ENCODE assay signal across 8 cellular contexts in the genomic region with DNA sequence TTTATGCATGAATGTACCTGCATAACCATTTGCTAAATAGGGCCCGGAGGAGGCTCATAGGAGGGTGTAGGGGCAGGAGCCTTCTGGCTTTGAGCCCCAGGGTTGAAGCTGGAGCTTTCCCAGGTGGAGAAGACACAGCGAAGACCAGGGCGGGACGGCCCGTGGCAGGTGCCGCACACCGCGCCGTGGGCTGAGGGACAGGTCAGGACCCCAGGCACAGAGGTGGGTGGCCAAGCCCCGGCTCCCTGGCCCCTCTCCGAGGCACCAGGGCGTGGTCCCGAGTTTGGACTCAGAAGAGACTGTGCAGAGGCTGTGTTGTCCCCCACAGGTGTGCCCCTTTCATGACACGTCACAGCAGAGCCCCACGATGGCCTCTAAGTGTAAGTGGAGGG. TPM values are rescaled to one million over a fixed set of nuclear protein-coding genes. Genes with fewer than 3 reads are reported as not detected.
DNase-seq lines count a peak whose midpoint lies in the region; ATAC-seq, FAIRE-seq and TF ChIP-seq lines count a peak whose summit lies in the region.

No MANE protein-coding gene starts in this region.

- peak overlapping the region; percentile 79 for H2AFZ ChIP-seq in K562 (ENCODE audit: low read depth, low read length)

- H3K27ac Mint-ChIP-seq in CD4-positive, alpha-beta memory T cell: peak overlapping the region in 6 of 7 donors; percentile 15 to 83 (median 55)
- no peak overlapping the region for H3K27ac Mint-ChIP-seq in nephron

- H3K9me1 ChIP-seq in K562 (ENCODE audit: control insufficient read depth, insufficient read depth, low read length): no peaks in the 10 kb centered on the region

- no peak for TF ChIP-seq RAD21 in K562 (CRISPR knock-in tag; conservative IDR thresholded peaks at IDR 0.05 in 1 of 2, IDR thresholded peaks at IDR 0.05 in 1 of 2)

- no peak for FAIRE-seq in K562 (lab: Jason Lieb, UNC)

- no peaks in the 10 kb centered on the region for H3K9me3 ChIP-seq in CD4-positive, alpha-beta memory T cell (ENCODE audit: control insufficient read depth in 1 of 2, low read length in 2 of 2)
- H3K9me3 ChIP-seq in K562 (replicated peaks; ENCODE audit: control insufficient read depth, insufficient read depth, low read depth, low read length): no peaks in the 10 kb centered on the region
- no peaks in the 10 kb centered on the region for H3K9me3 ChIP-seq in BE2C

- POLR2A ChIA-PET in CD4-positive, alpha-beta memory T cell (lab: Charles Lee; ENCODE audit: partially characterized antibody): no interaction called here
- POLR2A ChIA-PET in K562 (lab: Yijun Ruan, JAX): interaction anchor here (0.5 to 0.7 kb wide), 2 partner anchors 36 to 42 kb away, joined by 3 read pairs; no protein-coding TSS in a partner anchor

- H3K79me2 ChIP-seq in K562 (ENCODE audit: control insufficient read depth, insufficient read depth, low read length): no peaks in the 10 kb centered on the region

- no peaks in the 10 kb centered on the region for H3K27me3 ChIP-seq in CD4-positive, alpha-beta memory T cell (ENCODE audit: insufficient read depth, low read length)
- H3K27me3 ChIP-seq in K562 (ENCODE audit: control insufficient read depth in 2 of 2, insufficient read depth in 2 of 2, low read length in 2 of 2) (no peaks in the 10 kb centered on the region), BE2C (peaks cover 4% of the 10 kb centered on the region; the same call in 1 of the 2 replicates)

- peaks cover 4 to 32% (median 11%) of the 10 kb centered on the region in 4 donors for H3K4me1 Mint-ChIP-seq in CD4-positive, alpha-beta memory T cell
- H3K4me1 Mint-ChIP-seq in nephron: no peaks in the 10 kb centered on the region

- H3K9me3 Mint-ChIP-seq in CD4-positive, alpha-beta memory T cell: no peaks in the 10 kb centered on the region
- H3K9me3 Mint-ChIP-seq in nephron: no peaks in the 10 kb centered on the region

- ATAC-seq in HG02884 (IDR thresholded peaks at IDR 0.05; ENCODE audit: unreplicated experiment) (peak; percentile 19), K562 (peak; percentile 15)

- H3K4me1 ChIP-seq in CD4-positive, alpha-beta memory T cell (ENCODE audit: insufficient read depth, low read length): peaks cover 26% of the 10 kb centered on the region
- peaks cover 8 to 74% of the 10 kb centered on the region in 2 experiments; a peak in 4 of 5 replicates for H3K4me1 ChIP-seq in K562 (replicated peaks in 1 of 2; ENCODE audit: control insufficient read depth in 2 of 2, insufficient read depth in 2 of 2, low read length in 2 of 2)
- no peaks in the 10 kb centered on the region; the same call in 1 of the 2 replicates for H3K4me1 ChIP-seq in BE2C

- CTCF ChIA-PET in CD4-positive, alpha-beta memory T cell (lab: Charles Lee; ENCODE audit: partially characterized antibody): interaction anchor here (0.6 to 2.5 kb wide), 9 partner anchors 62 to 182 kb away, joined by 3 to 21 read pairs (median 4); no protein-coding TSS in a partner anchor
- CTCF ChIA-PET in K562 (lab: Yijun Ruan, JAX; ENCODE audit: low intra/inter-chr PET ratio): interaction anchor here (1.0 to 2.8 kb wide), 4 partner anchors 66 to 230 kb away, joined by 3 to 22 read pairs (median 10); no protein-coding TSS in a partner anchor

- TF ChIP-seq CTCF in K562 (IDR thresholded peaks at IDR 0.05 in 2 of 3, conservative IDR thresholded peaks at IDR 0.05 in 1 of 3; ENCODE audit: insufficient read depth in 2 of 3, low read depth in 1 of 3, low read length in 3 of 3) (no peak; a peak in 1 of 6 replicates), nephron (IDR thresholded peaks at IDR 0.05; ENCODE audit: unreplicated experiment in 3 of 3) (peak in 2 of 3 experiments; percentile 11 to 37), BE2C (IDR thresholded peaks at IDR 0.05; ENCODE audit: low read depth, low read length) (no peak)

- no peaks in the 10 kb centered on the region for H3K36me3 Mint-ChIP-seq in CD4-positive, alpha-beta memory T cell
- H3K36me3 Mint-ChIP-seq in nephron (ENCODE audit: low read depth): no peaks in the 10 kb centered on the region

- DNase-seq in CD4-positive, alpha-beta memory T cell: no peak
- no peak for DNase-seq in K562 (ENCODE audit: extremely low read depth in 1 of 4, low spot score in 3 of 4)
- no peak for DNase-seq in activated CD4-positive, alpha-beta T cell treated with anti-CD3 and anti-CD28 coated beads for 4 hours
- DNase-seq in OCI-M1 (lab: John Stamatoyannopoulos, UW): no peak
- DNase-seq in BE2C: no peak
- DNase-seq in mesenteric fat pad (ENCODE audit: low spot score): no peak

- H3K9ac ChIP-seq in K562 (ENCODE audit: insufficient read depth in 1 of 2, low read depth in 2 of 2, low read length in 2 of 2): no peak overlapping the region

- TF ChIP-seq POLR2A in K562 (conservative IDR thresholded peaks at IDR 0.05): no peak

- no peak overlapping the region for H3K4me3 Mint-ChIP-seq in CD4-positive, alpha-beta memory T cell
- H3K4me3 Mint-ChIP-seq in nephron: peak overlapping the region in 1 of 3 experiments; percentile 45

- H3K27ac ChIP-seq in CD4-positive, alpha-beta memory T cell (ENCODE audit: low read depth, low read length): no peak overlapping the region
- no peak overlapping the region; the same call in 2 of the 3 replicates for H3K27ac ChIP-seq in K562 (ENCODE audit: extremely low read depth, low read depth, low read length)

- H3K4me3 ChIP-seq in CD4-positive, alpha-beta memory T cell (ENCODE audit: low read length in 2 of 2): no peak overlapping the region
- H3K4me3 ChIP-seq in K562: no peak overlapping the region
- H3K4me3 ChIP-seq in BE2C (ENCODE audit: low read depth, low read length): no peak overlapping the region; the same call in 1 of the 2 replicates

- WGBS in K562 (ENCODE audit: insufficient coverage, low coverage, missing lambda C conversion rate): 23% methylated on average over 5 of the region's 15 CpGs

- intact Hi-C loops in CD4-positive, alpha-beta memory T cell (cut with micrococcal nuclease): loop anchor here (1.0 to 5.0 kb wide), 6 partner anchors 65 to 551 kb away; a partner anchor contains a TSS
- intact Hi-C loops in K562 (cut with micrococcal nuclease): loop anchor here (1.0 to 2.0 kb wide), 2 partner anchors 65 to 230 kb away; no protein-coding TSS in a partner anchor

- H3K36me3 ChIP-seq in CD4-positive, alpha-beta memory T cell (ENCODE audit: insufficient read depth, low read length): no peaks in the 10 kb centered on the region
- H3K36me3 ChIP-seq in K562 (ENCODE audit: control insufficient read depth, insufficient read depth, low read length) (no peaks in the 10 kb centered on the region), BE2C (no peaks in the 10 kb centered on the region)

- no peaks in the 10 kb centered on the region for H4K20me1 ChIP-seq in K562 (replicated peaks; ENCODE audit: control insufficient read depth, insufficient read depth, low read length)

- no peaks in the 10 kb centered on the region for H3K27me3 Mint-ChIP-seq in CD4-positive, alpha-beta memory T cell
- peaks cover 13% of the 10 kb centered on the region for H3K27me3 Mint-ChIP-seq in nephron (ENCODE audit: low read depth)

- no peak for TF ChIP-seq EP300 in K562 (IDR thresholded peaks at IDR 0.05; ENCODE audit: low read length)

- no peak overlapping the region; the same call in 1 of the 2 replicates for H3K4me2 ChIP-seq in K562 (ENCODE audit: insufficient read depth, low read length)

- BruUV-seq in K562 (replicated peaks; lab: Mats Ljungman, UMichigan): no TSS peak

- in situ Hi-C loops in K562 (cut with MboI): loop anchor here (5.0 to 10.0 kb wide), 3 partner anchors 61 to 231 kb away; no protein-coding TSS in a partner anchor

TF ChIP-seq in K562, 482 proteins besides CTCF, POLR2A, EP300 and RAD21:
- TF ChIP-seq GABPA (tag; conservative IDR thresholded peaks at IDR 0.05; ENCODE audit: low read depth) (peak; percentile 15; the same call in 1 of the 2 replicates), L3MBTL2 (IDR thresholded peaks at IDR 0.05) (peak; percentile 5; the same call in 1 of the 2 replicates), TRIM28 (IDR thresholded peaks at IDR 0.05) (no peak)

RNA-seq across cellular contexts. Expression of a gene that starts 56.5 kb away (rescaled TPM):
- total RNA-seq in CD4-positive, alpha-beta memory T cell: 1 to 10 TPM; 9.4 to 9.9 TPM
- 1 to 10 TPM in 1 of 2 donors, under 1 TPM in 1; 0.92 to 3.2 TPM for polyA plus RNA-seq in CD4-positive, alpha-beta memory T cell
- total RNA-seq in K562 (2011; cell fraction: chromatin; rRNA removed; ENCODE audit: low replicate concordance): 1.1 and 5.8 TPM in 2 replicates
- total RNA-seq in K562 (2011; cell fraction: nucleolus; rRNA removed): 5.5 and 6.5 TPM in 2 replicates
- 3.1 and 3.2 TPM in 2 replicates for total RNA-seq in K562 (2011; cell fraction: nucleoplasm; rRNA removed)
- total RNA-seq in K562 (2014; rRNA removed) (7.5 and 10.4 TPM in 2 replicates), K562 (2014; rRNA removed; fragmentation: Illumina TruSeq; extraction: Trizol) (0.64 and 0.80 TPM in 2 replicates), K562 (2015; rRNA removed; fragmentation: Illumina TruSeq; extraction: Trizol) (2.0 and 2.7 TPM in 2 replicates), K562 (2021) (9.2 and 9.8 TPM in 2 replicates), mesenteric fat pad (30.4 TPM)
- polyA plus RNA-seq in K562 (2011; rRNA removed) (1.2 and 1.7 TPM in 2 replicates), K562 (2014; fragmentation: Illumina TruSeq; extraction: Trizol) (0.24 and 1.2 TPM in 2 replicates), K562 (2014; fragmentation: Nextera tagmentation; extraction: Ambion mirVana) (under 1 TPM in 1 of 2 experiments, not detected in 1; 0.07 TPM), K562 (2014; rRNA removed) (3.3 and 4.3 TPM in 2 replicates)
- 2.3 and 7.4 TPM in 2 replicates for polyA plus RNA-seq in K562 (2011; cell fraction: cytosol; rRNA removed)
- 3.1 and 5.8 TPM in 2 replicates for polyA plus RNA-seq in K562 (2011; cell fraction: nucleus; rRNA removed)
- polyA plus RNA-seq in K562 (2012): 3.8 and 4.8 TPM in 2 replicates
- polyA minus RNA-seq in K562 (2011; rRNA and poly(A)+ RNA removed): 0.57 and 1.3 TPM in 2 replicates
- 2.9 and 4.0 TPM in 2 replicates for polyA minus RNA-seq in K562 (2011; cell fraction: cytosol; rRNA and poly(A)+ RNA removed)
- 2.0 and 2.8 TPM in 2 replicates for polyA minus RNA-seq in K562 (2011; cell fraction: nucleus; rRNA and poly(A)+ RNA removed)
- 52.5 TPM for polyA plus RNA-seq in BE2C (2012; ENCODE audit: insufficient read depth, insufficient read length, low read depth)

Comparison
In these comparisons a context has a peak if more than half of its experiments do, and no peak if none do; other contexts are left out.
1. H3K27ac Mint-ChIP-seq: peak in CD4-positive, alpha-beta memory T cell (6 of 7); none in nephron (0 of 3).
2. CTCF ChIP-seq: peak in nephron (2 of 3); none in K562 (0 of 3) and BE2C (single experiment).